Comparison of ENCODE assay signal across 16 cellular contexts in the genomic region with DNA sequence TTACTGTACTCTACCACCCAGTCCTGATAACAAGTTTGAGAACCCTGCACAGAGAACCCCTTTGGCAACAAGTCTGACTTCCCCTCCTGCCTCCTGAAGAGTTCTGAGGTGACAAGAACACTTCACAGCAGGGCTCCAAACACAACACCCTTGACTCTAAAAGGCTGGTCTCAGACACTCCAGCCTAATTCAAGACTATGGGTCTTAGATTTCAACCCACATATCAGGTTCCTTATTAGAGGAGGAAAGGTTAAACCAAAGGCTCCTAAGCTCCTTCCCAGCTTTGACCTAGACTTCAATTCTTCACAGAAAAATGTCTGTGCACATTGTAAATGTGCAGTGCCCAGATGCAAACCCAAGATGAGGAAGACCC.
DNase-seq lines count a peak whose midpoint lies in the region; ATAC-seq and TF ChIP-seq lines count a peak whose summit lies in the region.
"Had no signal": no experiment of that assay in that cellular context is flagged by ENCODE, and none has a peak within 500 bp of the region (broad histone marks: within the 10 kb centered on the region; RNA-seq: fewer than 3 reads in every experiment).

No MANE protein-coding gene starts in this region.

- TF ChIP-seq CTCF in WERI-Rb-1 (IDR thresholded peaks at IDR 0.05; ENCODE audit: low read depth, low read length), result no peak

- DNase-seq in NCI-H1417 (lab: John Stamatoyannopoulos, UW), result peak; percentile 21 to 72 (median 70)
- DNase-seq in NCI-H1417 treated with DMSO at 0.1 percent for 48 hours (lab: John Stamatoyannopoulos, UW), result no peak
- peak; percentile 57 for DNase-seq in NCI-H2107 treated with DMSO at 0.1 percent for 48 hours (lab: John Stamatoyannopoulos, UW; ENCODE audit: unreplicated experiment)
- peak; percentile 8 for DNase-seq in left kidney (ENCODE audit: low read depth, low spot score)
- no peak for DNase-seq in stimulated activated effector memory CD8-positive, alpha-beta T cell treated with anti-CD3 and anti-CD28 coated beads, Interleukin-12 subunit alpha, Interleukin-12 subunit beta, amount 100 ng/mL, for 72 hours (ENCODE audit: low spot score in 2 of 2)
- no peak for DNase-seq in WERI-Rb-1
- no peak for DNase-seq in superior temporal gyrus (ENCODE audit: extremely low spot score)
- no peak for DNase-seq in HCEC 1CT
- DNase-seq: 8988T, GDM1, H9, NCI-H2171, NCI-H446 had no signal

- H3K9me3 Mint-ChIP-seq in stimulated activated effector memory CD8-positive, alpha-beta T cell treated with anti-CD3 and anti-CD28 coated beads, Interleukin-12 subunit alpha, Interleukin-12 subunit beta, amount 100 ng/mL, for 72 hours, result no peaks in the 10 kb centered on the region
- H3K9me3 Mint-ChIP-seq: H9 had no signal

- H3K27ac ChIP-seq in WERI-Rb-1, result no peak overlapping the region
- H3K27ac ChIP-seq: SJSA1 had no signal

- ATAC-seq in stimulated activated effector memory CD8-positive, alpha-beta T cell treated with anti-CD3 and anti-CD28 coated beads, Interleukin-12 subunit alpha, Interleukin-12 subunit beta, amount 100 ng/mL, for 72 hours, result no peak
- ATAC-seq: Panc1 had no signal

- H3K36me3 Mint-ChIP-seq in stimulated activated effector memory CD8-positive, alpha-beta T cell treated with anti-CD3 and anti-CD28 coated beads, Interleukin-12 subunit alpha, Interleukin-12 subunit beta, amount 100 ng/mL, for 72 hours, result peaks cover 16% of the 10 kb centered on the region

- peaks cover 2% of the 10 kb centered on the region for H3K36me3 ChIP-seq in WERI-Rb-1
- H3K36me3 ChIP-seq: SJSA1 had no signal

- H3K4me1 Mint-ChIP-seq in stimulated activated effector memory CD8-positive, alpha-beta T cell treated with anti-CD3 and anti-CD28 coated beads, Interleukin-12 subunit alpha, Interleukin-12 subunit beta, amount 100 ng/mL, for 72 hours, result peaks cover 32% of the 10 kb centered on the region
- H3K4me1 Mint-ChIP-seq: CD14-positive monocyte had no signal

- no peak overlapping the region for H3K4me3 ChIP-seq in WERI-Rb-1 (ENCODE audit: low read depth, low read length)
- H3K4me3 ChIP-seq: SJSA1 had no signal

- no peak overlapping the region for H3K4me3 Mint-ChIP-seq in stimulated activated effector memory CD8-positive, alpha-beta T cell treated with anti-CD3 and anti-CD28 coated beads, Interleukin-12 subunit alpha, Interleukin-12 subunit beta, amount 100 ng/mL, for 72 hours
- H3K4me3 Mint-ChIP-seq: CD14-positive monocyte, H9 had no signal

- no peaks in the 10 kb centered on the region for H3K9me3 ChIP-seq in WERI-Rb-1 (ENCODE audit: severe bottlenecking)
- H3K9me3 ChIP-seq: SJSA1 had no signal

- H3K27me3 ChIP-seq in WERI-Rb-1 (ENCODE audit: insufficient read depth, low read depth, severe bottlenecking), result no peaks in the 10 kb centered on the region
- H3K27me3 ChIP-seq: SJSA1 had no signal

- peak overlapping the region; percentile 32 for H3K27ac Mint-ChIP-seq in stimulated activated effector memory CD8-positive, alpha-beta T cell treated with anti-CD3 and anti-CD28 coated beads, Interleukin-12 subunit alpha, Interleukin-12 subunit beta, amount 100 ng/mL, for 72 hours
- H3K27ac Mint-ChIP-seq: CD14-positive monocyte had no signal

Comparison
In these comparisons a context has a peak if more than half of its experiments do, and no peak if none do; other contexts are left out.
1. DNase-seq: peak in NCI-H1417 (3 of 3), NCI-H2107 treated with DMSO at 0.1 percent for 48 hours (single experiment) and left kidney (single experiment); none in NCI-H1417 treated with DMSO at 0.1 percent for 48 hours (single experiment), stimulated activated effector memory CD8-positive, alpha-beta T cell treated with anti-CD3 and anti-CD28 coated beads, Interleukin-12 subunit alpha, Interleukin-12 subunit beta, amount 100 ng/mL, for 72 hours (0 of 2), WERI-Rb-1 (single experiment), superior temporal gyrus (single experiment) and HCEC 1CT (single experiment).